Comparison of ENCODE assay signal across 14 cellular contexts in genomic region chr20:48687097-48687800, GRCh38.
DNase-seq lines count a peak whose midpoint lies in the region; ATAC-seq and TF ChIP-seq lines count a peak whose summit lies in the region.
"Had no signal": no experiment of that assay in that cellular context is flagged by ENCODE, and none has a peak within 500 bp of the region (broad histone marks: within the 10 kb centered on the region; RNA-seq: fewer than 3 reads in every experiment).

No MANE protein-coding gene starts in this region.

- POLR2A ChIA-PET in RWPE1 (lab: Yijun Ruan, JAX; ENCODE audit: low non-redundant PET), result no interaction called here

- TF ChIP-seq CTCF in RWPE1 (conservative IDR thresholded peaks at IDR 0.05; ENCODE audit: low read depth) (no peak), dorsolateral prefrontal cortex (IDR thresholded peaks at IDR 0.05 in 54 of 56, conservative IDR thresholded peaks at IDR 0.05 in 2 of 56; ENCODE audit: low read depth in 1 of 56, partially characterized antibody in 56 of 56) (no peak)

- no peak for ATAC-seq in activated CD8-positive, alpha-beta memory T cell treated with anti-CD3 and anti-CD28 coated beads, Interleukin-2, amount 10 ng/mL, durations not matched to agents 7 days and 5 days
- ATAC-seq in stimulated activated naive B cell treated with anti-CD40 and anti-IgM and Interleukin-4, amounts not matched to agents 10 μg/mL and 1 μg/mL and 100 μg/mL, for 72 hours (replicated peaks), result no peak
- ATAC-seq in HG03196 (IDR thresholded peaks at IDR 0.05; ENCODE audit: unreplicated experiment) (no peak), GM21447 (IDR thresholded peaks at IDR 0.05; ENCODE audit: unreplicated experiment) (no peak)
- ATAC-seq: pancreas had no signal

- peaks cover 48% of the 10 kb centered on the region for H3K4me1 Mint-ChIP-seq in activated CD8-positive, alpha-beta memory T cell treated with anti-CD3 and anti-CD28 coated beads, Interleukin-2, amount 10 ng/mL, durations not matched to agents 7 days and 5 days
- peaks cover 10 to 17% of the 10 kb centered on the region in 2 donors for H3K4me1 Mint-ChIP-seq in stimulated activated naive B cell treated with anti-CD40 and anti-IgM and Interleukin-4, amounts not matched to agents 10 μg/mL and 1 μg/mL and 100 μg/mL, for 72 hours

- intact Hi-C loops in dorsolateral prefrontal cortex (cut with DNase I), result no loop called here

- peaks cover 57% of the 10 kb centered on the region for H3K36me3 Mint-ChIP-seq in activated CD8-positive, alpha-beta memory T cell treated with anti-CD3 and anti-CD28 coated beads, Interleukin-2, amount 10 ng/mL, durations not matched to agents 7 days and 5 days
- peaks cover 29 to 49% of the 10 kb centered on the region in 2 donors for H3K36me3 Mint-ChIP-seq in stimulated activated naive B cell treated with anti-CD40 and anti-IgM and Interleukin-4, amounts not matched to agents 10 μg/mL and 1 μg/mL and 100 μg/mL, for 72 hours

- no peaks in the 10 kb centered on the region for H3K9me3 Mint-ChIP-seq in activated CD8-positive, alpha-beta memory T cell treated with anti-CD3 and anti-CD28 coated beads, Interleukin-2, amount 10 ng/mL, durations not matched to agents 7 days and 5 days (ENCODE audit: low read depth)
- no peaks in the 10 kb centered on the region for H3K9me3 Mint-ChIP-seq in stimulated activated naive B cell treated with anti-CD40 and anti-IgM and Interleukin-4, amounts not matched to agents 10 μg/mL and 1 μg/mL and 100 μg/mL, for 72 hours

- CTCF ChIA-PET in activated CD8-positive, alpha-beta memory T cell treated with anti-CD3 and anti-CD28 coated beads, Interleukin-2, amount 10 ng/mL, durations not matched to agents 7 days and 5 days (lab: Charles Lee), result no interaction called here
- CTCF ChIA-PET in RWPE1 (lab: Yijun Ruan, JAX), result interaction anchor here (0.7 kb wide), 1 partner anchor 53 kb away, joined by 3 read pairs; no protein-coding TSS in a partner anchor

- peak overlapping the region; percentile 56; the same call in 1 of the 2 replicates for H3K27ac ChIP-seq in RWPE1
- peak overlapping the region in 51 of 59 donors; percentile 16 to 87 (median 65) for H3K27ac ChIP-seq in dorsolateral prefrontal cortex
- H3K27ac ChIP-seq: pancreas had no signal

- no peak for DNase-seq in activated CD8-positive, alpha-beta memory T cell treated with anti-CD3 and anti-CD28 coated beads, Interleukin-2, amount 10 ng/mL, durations not matched to agents 7 days and 5 days
- DNase-seq in activated CD8-positive, alpha-beta memory T cell treated with anti-CD3 and anti-CD28 coated beads for 24 hours, result no peak
- DNase-seq in RWPE1 (ENCODE audit: low spot score) (no peak), dorsolateral prefrontal cortex (no peak), NOMO-1 treated with dmso at 0.1 percent for 144 hours (lab: John Stamatoyannopoulos, UW; ENCODE audit: unreplicated experiment) (no peak)
- no peak for DNase-seq in stimulated activated naive B cell treated with anti-CD40 and anti-IgM and Interleukin-4, amounts not matched to agents 10 μg/mL and 1 μg/mL and 100 μg/mL, for 72 hours
- DNase-seq: activated CD8-positive, alpha-beta memory T cell treated with anti-CD3 and anti-CD28 coated beads, Interleukin-2, amount 50 U/mL, for 4 hours; mesendoderm; NCI-H2029 treated with DMSO at 0.1 percent for 48 hours; pancreas; small intestine had no signal

- H3K27me3 Mint-ChIP-seq in activated CD8-positive, alpha-beta memory T cell treated with anti-CD3 and anti-CD28 coated beads, Interleukin-2, amount 10 ng/mL, durations not matched to agents 7 days and 5 days, result no peaks in the 10 kb centered on the region
- H3K27me3 Mint-ChIP-seq in stimulated activated naive B cell treated with anti-CD40 and anti-IgM and Interleukin-4, amounts not matched to agents 10 μg/mL and 1 μg/mL and 100 μg/mL, for 72 hours, result no peaks in the 10 kb centered on the region

- H3K4me3 Mint-ChIP-seq in activated CD8-positive, alpha-beta memory T cell treated with anti-CD3 and anti-CD28 coated beads, Interleukin-2, amount 10 ng/mL, durations not matched to agents 7 days and 5 days, result no peak overlapping the region
- H3K4me3 Mint-ChIP-seq in stimulated activated naive B cell treated with anti-CD40 and anti-IgM and Interleukin-4, amounts not matched to agents 10 μg/mL and 1 μg/mL and 100 μg/mL, for 72 hours, result no peak overlapping the region

- H3K27ac Mint-ChIP-seq in activated CD8-positive, alpha-beta memory T cell treated with anti-CD3 and anti-CD28 coated beads, Interleukin-2, amount 10 ng/mL, durations not matched to agents 7 days and 5 days, result peak overlapping the region; percentile 13
- peak overlapping the region; percentile 74 for H3K27ac Mint-ChIP-seq in stimulated activated naive B cell treated with anti-CD40 and anti-IgM and Interleukin-4, amounts not matched to agents 10 μg/mL and 1 μg/mL and 100 μg/mL, for 72 hours

- no peak overlapping the region for H3K4me3 ChIP-seq in dorsolateral prefrontal cortex
- H3K4me3 ChIP-seq: A549, pancreas had no signal

- no peaks in the 10 kb centered on the region for H3K27me3 ChIP-seq in dorsolateral prefrontal cortex
- H3K27me3 ChIP-seq: pancreas had no signal
